Comparison of ENCODE assay signal across 13 cellular contexts in genomic region chr3:106827515-106828213, GRCh38.
DNase-seq lines count a peak whose midpoint lies in the region; ATAC-seq, FAIRE-seq and TF ChIP-seq lines count a peak whose summit lies in the region.
"Had no signal": no experiment of that assay in that cellular context is flagged by ENCODE, and none has a peak within 500 bp of the region (broad histone marks: within the 10 kb centered on the region; RNA-seq: fewer than 3 reads in every experiment).

No MANE protein-coding gene starts in this region.

- TF ChIP-seq RAD21 in K562 (CRISPR knock-in tag; conservative IDR thresholded peaks at IDR 0.05 in 1 of 2, IDR thresholded peaks at IDR 0.05 in 1 of 2), result no peak

- H3K27me3 ChIP-seq in ACC112 (ENCODE audit: insufficient read depth, low read length), result no peaks in the 10 kb centered on the region
- H3K27me3 ChIP-seq in HUES6 (ENCODE audit: control insufficient read depth, insufficient read depth, low read length), result no peaks in the 10 kb centered on the region
- no peaks in the 10 kb centered on the region for H3K27me3 ChIP-seq in K562 (ENCODE audit: control insufficient read depth in 2 of 2, insufficient read depth in 2 of 2, low read length in 2 of 2)
- H3K27me3 ChIP-seq: body of pancreas, gastrocnemius medialis had no signal

- WGBS in K562 (ENCODE audit: insufficient coverage, low coverage, missing lambda C conversion rate), result 0% methylated on average over 5 of the region's 5 CpGs

- no peak for ATAC-seq in K562
- no peak for ATAC-seq in activated CD4-positive, alpha-beta T cell treated with anti-CD3 and anti-CD28 coated beads for 36 hours
- ATAC-seq: body of pancreas, gastrocnemius medialis had no signal

- H3K27me3 Mint-ChIP-seq in activated CD4-positive, alpha-beta T cell treated with anti-CD3 and anti-CD28 coated beads for 36 hours, result no peaks in the 10 kb centered on the region

- no peak for TF ChIP-seq POLR2A in K562 (conservative IDR thresholded peaks at IDR 0.05)

- intact Hi-C loops in K562 (cut with micrococcal nuclease), result no loop called here
- intact Hi-C loops in activated CD4-positive, alpha-beta T cell treated with anti-CD3 and anti-CD28 coated beads for 36 hours (cut with DNase I, micrococcal nuclease), result loop anchor here in 1 of 2 experiments (2.0 kb wide), 1 partner anchor 237 kb away; no protein-coding TSS in a partner anchor

- no peaks in the 10 kb centered on the region for H3K36me3 Mint-ChIP-seq in activated CD4-positive, alpha-beta T cell treated with anti-CD3 and anti-CD28 coated beads for 36 hours (ENCODE audit: low read depth)

- H3K9ac ChIP-seq in HUES6 (ENCODE audit: low read length) (no peak overlapping the region), K562 (ENCODE audit: insufficient read depth in 1 of 2, low read depth in 2 of 2, low read length in 2 of 2) (no peak overlapping the region)

- no peaks in the 10 kb centered on the region for H4K20me1 ChIP-seq in K562 (replicated peaks; ENCODE audit: control insufficient read depth, insufficient read depth, low read length)

- TF ChIP-seq CTCF in K562 (IDR thresholded peaks at IDR 0.05 in 2 of 3, conservative IDR thresholded peaks at IDR 0.05 in 1 of 3; ENCODE audit: insufficient read depth in 2 of 3, low read depth in 1 of 3, low read length in 3 of 3), result no peak

- H3K4me3 ChIP-seq in ACC112 (ENCODE audit: low read depth, low read length), result no peak overlapping the region
- no peak overlapping the region for H3K4me3 ChIP-seq in HUES6 (ENCODE audit: low read depth, low read length)
- no peak overlapping the region for H3K4me3 ChIP-seq in K562
- H3K4me3 ChIP-seq: body of pancreas, gastrocnemius medialis had no signal

- CTCF ChIA-PET in K562 (lab: Yijun Ruan, JAX; ENCODE audit: low intra/inter-chr PET ratio), result no interaction called here
- CTCF ChIA-PET in activated CD4-positive, alpha-beta T cell treated with anti-CD3 and anti-CD28 coated beads for 36 hours (lab: Charles Lee), result no interaction called here

- DNase-seq in K562 (ENCODE audit: extremely low read depth in 1 of 4, low spot score in 3 of 4) (no peak), islet precursor cell (peak; percentile 63), caudate nucleus (lab: John Stamatoyannopoulos, UW) (no peak), NCI-H2171 (lab: John Stamatoyannopoulos, UW) (no peak), DMS53 (lab: John Stamatoyannopoulos, UW) (no peak)
- no peak for DNase-seq in activated CD4-positive, alpha-beta T cell treated with anti-CD3 and anti-CD28 coated beads for 36 hours
- DNase-seq: body of pancreas; effector memory CD4-positive, alpha-beta T cell; gastrocnemius medialis; posterior cingulate gyrus had no signal

- no peak for FAIRE-seq in K562 (lab: Jason Lieb, UNC)

- H3K4me1 Mint-ChIP-seq in activated CD4-positive, alpha-beta T cell treated with anti-CD3 and anti-CD28 coated beads for 36 hours, result no peaks in the 10 kb centered on the region

- BruUV-seq in K562 (replicated peaks; lab: Mats Ljungman, UMichigan), result no TSS peak

- H3K9me3 Mint-ChIP-seq in activated CD4-positive, alpha-beta T cell treated with anti-CD3 and anti-CD28 coated beads for 36 hours (ENCODE audit: low read depth), result no peaks in the 10 kb centered on the region

- no peak overlapping the region for H3K4me3 Mint-ChIP-seq in activated CD4-positive, alpha-beta T cell treated with anti-CD3 and anti-CD28 coated beads for 36 hours

- H3K4me1 ChIP-seq in ACC112 (ENCODE audit: control insufficient read depth, insufficient read depth, low read length, unreplicated experiment), result peaks cover 41% of the 10 kb centered on the region
- H3K4me1 ChIP-seq in HUES6 (ENCODE audit: control insufficient read depth, insufficient read depth, low read length), result peaks cover 61% of the 10 kb centered on the region
- H3K4me1 ChIP-seq in K562 (replicated peaks in 1 of 2; ENCODE audit: control insufficient read depth in 2 of 2, insufficient read depth in 2 of 2, low read length in 2 of 2), result no peaks in the 10 kb centered on the region
- H3K4me1 ChIP-seq: body of pancreas, gastrocnemius medialis had no signal

- H3K79me2 ChIP-seq in ACC112 (ENCODE audit: control insufficient read depth, insufficient read depth, low read length, unreplicated experiment) (no peaks in the 10 kb centered on the region), K562 (ENCODE audit: control insufficient read depth, insufficient read depth, low read length) (no peaks in the 10 kb centered on the region)

- no peaks in the 10 kb centered on the region for H3K9me1 ChIP-seq in K562 (ENCODE audit: control insufficient read depth, insufficient read depth, low read length)

- POLR2A ChIA-PET in K562 (lab: Yijun Ruan, JAX), result no interaction called here
- POLR2A ChIA-PET in activated CD4-positive, alpha-beta T cell treated with anti-CD3 and anti-CD28 coated beads for 36 hours (lab: Charles Lee), result no interaction called here

- in situ Hi-C loops in K562 (cut with MboI), result no loop called here

- no peak overlapping the region for H3K27ac Mint-ChIP-seq in activated CD4-positive, alpha-beta T cell treated with anti-CD3 and anti-CD28 coated beads for 36 hours

- H2AFZ ChIP-seq in ACC112 (ENCODE audit: low read length, unreplicated experiment) (peak overlapping the region; percentile 47), K562 (ENCODE audit: low read depth, low read length) (no peak overlapping the region)

- TF ChIP-seq EP300 in K562 (IDR thresholded peaks at IDR 0.05; ENCODE audit: low read length), result no peak

- H3K27ac ChIP-seq in ACC112 (ENCODE audit: low read depth, low read length) (no peak overlapping the region), HUES6 (ENCODE audit: low read depth, low read length) (peak overlapping the region; percentile 90), K562 (ENCODE audit: extremely low read depth, low read depth, low read length) (no peak overlapping the region), caudate nucleus (ENCODE audit: low read depth, low read length) (no peak overlapping the region)
- H3K27ac ChIP-seq: body of pancreas, gastrocnemius medialis, HL-60 had no signal

- H3K4me2 ChIP-seq in K562 (ENCODE audit: insufficient read depth, low read length), result no peak overlapping the region

- H3K36me3 ChIP-seq in ACC112 (ENCODE audit: insufficient read depth, low read length) (0 out of 2 replicates have a peak, but pooled peaks cover 6% of the 10 kb centered on the region), HUES6 (ENCODE audit: control insufficient read depth, insufficient read depth, low read length) (peaks cover 3% of the 10 kb centered on the region), K562 (ENCODE audit: control insufficient read depth, insufficient read depth, low read length) (no peaks in the 10 kb centered on the region)
- H3K36me3 ChIP-seq: gastrocnemius medialis had no signal

- H3K9me3 ChIP-seq in HUES6 (ENCODE audit: control insufficient read depth, insufficient read depth, low read depth, low read length), result peaks cover 14% of the 10 kb centered on the region
- H3K9me3 ChIP-seq in K562 (replicated peaks; ENCODE audit: control insufficient read depth, insufficient read depth, low read depth, low read length), result no peaks in the 10 kb centered on the region
- H3K9me3 ChIP-seq: body of pancreas, gastrocnemius medialis had no signal

TF ChIP-seq in K562, 482 proteins besides CTCF, POLR2A, EP300 and RAD21 (continues in another document):
- TF ChIP-seq RUNX1 (IDR thresholded peaks at IDR 0.05; ENCODE audit: low read depth) (no peak), ZBTB49 (CRISPR knock-in tag; IDR thresholded peaks at IDR 0.05; ENCODE audit: borderline replicate concordance) (no peak), SNAPC5 (CRISPR knock-in tag; IDR thresholded peaks at IDR 0.05) (no peak), ZNF282 (CRISPR knock-in tag; IDR thresholded peaks at IDR 0.05) (no peak), L3MBTL2 (IDR thresholded peaks at IDR 0.05) (no peak), ELF1 (tag; IDR thresholded peaks at IDR 0.05) (no peak), ZKSCAN8 (CRISPR knock-in tag; IDR thresholded peaks at IDR 0.05) (no peak), RFX5 (IDR thresholded peaks at IDR 0.05; ENCODE audit: low read depth, low read length) (no peak), ZNF316 (IDR thresholded peaks at IDR 0.05) (peak; percentile 47; the same call in 1 of the 2 replicates), SMARCB1 (IDR thresholded peaks at IDR 0.05; ENCODE audit: insufficient read length, low read depth) (no peak), UBTF (IDR thresholded peaks at IDR 0.05; ENCODE audit: borderline replicate concordance in 1 of 2, low read depth in 2 of 2, low read length in 2 of 2) (no peak)
